In the genomic region with DNA sequence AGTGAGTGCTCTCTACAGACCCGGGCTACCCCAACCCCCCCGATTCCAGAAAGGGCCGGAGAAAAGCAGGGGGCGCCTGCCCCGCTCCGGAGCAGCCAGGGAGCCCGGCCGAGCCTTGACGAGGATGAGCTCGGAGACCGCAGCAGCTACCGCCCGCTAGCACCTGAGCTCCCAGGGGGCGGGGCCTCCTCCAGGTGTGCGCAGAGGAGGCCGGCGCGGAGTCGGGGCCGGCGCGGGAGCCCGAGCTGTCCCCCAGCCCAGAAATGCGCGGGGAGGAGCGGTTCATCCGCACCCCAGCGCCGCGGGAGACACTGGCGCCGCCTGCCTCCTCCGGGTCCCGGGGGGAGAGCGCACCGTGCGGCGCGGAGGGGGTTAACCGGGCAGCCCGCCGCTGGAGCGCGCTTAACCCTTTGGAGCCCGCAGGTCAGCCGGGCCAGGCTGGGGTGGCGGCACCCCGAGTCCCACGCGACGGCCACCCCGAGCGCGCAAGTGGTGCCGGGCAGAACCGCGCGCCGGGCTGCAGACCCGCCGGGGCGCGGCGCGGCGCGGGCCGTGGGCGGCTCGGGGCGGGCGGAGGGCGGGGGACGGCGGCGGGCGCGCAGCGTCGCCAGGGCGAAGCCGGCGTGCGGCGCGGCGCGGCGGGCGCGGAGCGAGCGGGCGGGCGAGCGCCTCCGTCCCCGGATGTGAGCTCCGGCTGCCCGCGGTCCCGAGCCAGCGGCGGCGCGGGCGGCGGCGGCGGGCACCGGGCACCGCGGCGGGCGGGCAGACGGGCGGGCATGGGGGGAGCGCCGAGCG, we compare ENCODE assay signal across 10 cellular contexts. TPM values are rescaled to one million over a fixed set of nuclear protein-coding genes. Genes with fewer than 3 reads are reported as not detected.
DNase-seq lines count a peak whose midpoint lies in the region; ATAC-seq and TF ChIP-seq lines count a peak whose summit lies in the region.
"Had no signal": no experiment of that assay in that cellular context is flagged by ENCODE, and none has a peak within 500 bp of the region (broad histone marks: within the 10 kb centered on the region; RNA-seq: fewer than 3 reads in every experiment).

A gene (plus strand): TSS at position 615 of the 795 bp plus-strand sequence. CDS start 556 bp downstream, outside the sequence.

- H4K12ac ChIP-seq in trophoblast cell (ENCODE audit: low read depth, low read length) = no peak within 1 kb of the TSS

- intact Hi-C loops in CD14-positive monocyte (cut with micrococcal nuclease) = no loop called here
- intact Hi-C loops in heart right ventricle (cut with DNase I) = no loop called here

- no peak within 1 kb of the TSS for H3K4ac ChIP-seq in trophoblast cell (ENCODE audit: low read depth, low read length)

- H4K91ac ChIP-seq in trophoblast cell (ENCODE audit: low read depth, low read length) = peak within 1 kb of the TSS; percentile 8

- H3K4me1 Mint-ChIP-seq in CD14-positive monocyte = peaks cover 13% of the 10 kb centered on the region
- no peaks in the 10 kb centered on the region for H3K4me1 Mint-ChIP-seq in activated T-cell treated with anti-CD3 and anti-CD28 coated beads, Interleukin-2, amount 50 U/mL, for 72 hours (ENCODE audit: low read depth)

- H3K27ac Mint-ChIP-seq in CD14-positive monocyte = no peak within 1 kb of the TSS
- H3K27ac Mint-ChIP-seq in activated T-cell treated with anti-CD3 and anti-CD28 coated beads, Interleukin-2, amount 50 U/mL, for 72 hours = no peak within 1 kb of the TSS

- H2BK12ac ChIP-seq in trophoblast cell (ENCODE audit: low read length) = no peak within 1 kb of the TSS

- no peak within 1 kb of the TSS for H2AK5ac ChIP-seq in trophoblast cell (ENCODE audit: low read length)

- H2AFZ ChIP-seq in trophoblast cell (ENCODE audit: insufficient read depth, low read length, poor library complexity) (peak within 1 kb of the TSS; percentile 23), Karpas-422 (ENCODE audit: low read length) (no peak within 1 kb of the TSS)

- no peak within 1 kb of the TSS for H3K27ac ChIP-seq in HEK293 (ENCODE audit: extremely low read depth, low read depth, low read length)
- no peak within 1 kb of the TSS for H3K27ac ChIP-seq in heart right ventricle
- no peak within 1 kb of the TSS for H3K27ac ChIP-seq in trophoblast cell (ENCODE audit: low read depth, low read length)
- no peak within 1 kb of the TSS for H3K27ac ChIP-seq in Karpas-422 (ENCODE audit: low read length)
- H3K27ac ChIP-seq: HL-60 had no signal

- no peak within 1 kb of the TSS for H3K23ac ChIP-seq in trophoblast cell (ENCODE audit: low read length)

- no peaks in the 10 kb centered on the region for H3K36me3 Mint-ChIP-seq in CD14-positive monocyte
- H3K36me3 Mint-ChIP-seq in activated T-cell treated with anti-CD3 and anti-CD28 coated beads, Interleukin-2, amount 50 U/mL, for 72 hours (ENCODE audit: insufficient read depth in 2 of 2) = no peaks in the 10 kb centered on the region

- DNase-seq in CD14-positive monocyte (ENCODE audit: low spot score) (no peak), heart right ventricle (no peak), trophoblast cell (peak; percentile 24 to 58), Karpas-422 (no peak), middle frontal gyrus (ENCODE audit: extremely low spot score, low spot score) (no peak), activated gamma-delta T cell treated with Interleukin-2 at 50 U/mL for 16 hours (no peak)
- DNase-seq in activated T-cell treated with anti-CD3 and anti-CD28 coated beads, Interleukin-2, amount 50 U/mL, for 72 hours = peak; percentile 33 to 44

- H3K27me3 Mint-ChIP-seq in CD14-positive monocyte (ENCODE audit: low read depth in 3 of 3) = peaks cover 80 to 94% (median 83%) of the 10 kb centered on the region in 3 donors
- H3K27me3 Mint-ChIP-seq in activated T-cell treated with anti-CD3 and anti-CD28 coated beads, Interleukin-2, amount 50 U/mL, for 72 hours (ENCODE audit: low read depth) = peaks cover 68% of the 10 kb centered on the region

- H3K4me3 Mint-ChIP-seq in CD14-positive monocyte = peak within 1 kb of the TSS; percentile 21 to 85
- H3K4me3 Mint-ChIP-seq in activated T-cell treated with anti-CD3 and anti-CD28 coated beads, Interleukin-2, amount 50 U/mL, for 72 hours = peak within 1 kb of the TSS; percentile 61 to 69

- no peak within 1 kb of the TSS for H3K14ac ChIP-seq in trophoblast cell (ENCODE audit: low read length)

- H2BK120ac ChIP-seq in trophoblast cell (ENCODE audit: insufficient read depth, low read length, poor library complexity) = no peak within 1 kb of the TSS

- H3K4me2 ChIP-seq in trophoblast cell (ENCODE audit: low read length) (peak within 1 kb of the TSS; percentile 95), Karpas-422 (ENCODE audit: low read depth, low read length, poor library complexity, severe bottlenecking) (no peak within 1 kb of the TSS)

- ATAC-seq in activated T-cell treated with anti-CD3 and anti-CD28 coated beads, Interleukin-2, amount 50 U/mL, for 72 hours (replicated peaks in 1 of 2) = peak; percentile 70 to 73
- ATAC-seq in heart right ventricle = peak in 2 of 8 donors; percentile 16 to 25

- H3K79me2 ChIP-seq in trophoblast cell (ENCODE audit: control insufficient read depth, insufficient read depth, low read length, poor library complexity) = no peaks in the 10 kb centered on the region
- no peaks in the 10 kb centered on the region for H3K79me2 ChIP-seq in Karpas-422 (ENCODE audit: low read length)

- no peak within 1 kb of the TSS for H4K8ac ChIP-seq in trophoblast cell (ENCODE audit: low read depth, low read length)

- peaks cover 0 to 11% (median 3%) of the 10 kb centered on the region in 7 donors for H3K9me3 Mint-ChIP-seq in CD14-positive monocyte
- H3K9me3 Mint-ChIP-seq in activated T-cell treated with anti-CD3 and anti-CD28 coated beads, Interleukin-2, amount 50 U/mL, for 72 hours = no peaks in the 10 kb centered on the region

- no peaks in the 10 kb centered on the region for H4K20me1 ChIP-seq in Karpas-422 (ENCODE audit: insufficient read depth, low read depth, low read length)

- H3K9ac ChIP-seq in trophoblast cell (ENCODE audit: low read length) = no peak within 1 kb of the TSS
- H3K9ac ChIP-seq in Karpas-422 (ENCODE audit: low read length) = no peak within 1 kb of the TSS

- peaks cover 0 to 80% (median 60%) of the 10 kb centered on the region in 7 donors for H3K27me3 ChIP-seq in heart right ventricle
- peaks cover 31% of the 10 kb centered on the region for H3K27me3 ChIP-seq in trophoblast cell (ENCODE audit: insufficient read depth, low read length)
- H3K27me3 ChIP-seq in Karpas-422 (ENCODE audit: low read length) = no peaks in the 10 kb centered on the region

- no peaks in the 10 kb centered on the region for H3K36me3 ChIP-seq in HEK293 (ENCODE audit: control insufficient read depth in 2 of 2, insufficient read depth in 1 of 2, low read length in 2 of 2)
- H3K36me3 ChIP-seq in heart right ventricle = no peaks in the 10 kb centered on the region
- no peaks in the 10 kb centered on the region for H3K36me3 ChIP-seq in trophoblast cell (ENCODE audit: control insufficient read depth in 1 of 2, insufficient read depth in 2 of 2, low read length in 2 of 2)
- H3K36me3 ChIP-seq in Karpas-422 (ENCODE audit: insufficient read depth, low read length) = no peaks in the 10 kb centered on the region

- TF ChIP-seq CTCF in CD14-positive monocyte (IDR thresholded peaks at IDR 0.05) (no peak), HEK293 (tag by site-specific recombination; IDR thresholded peaks at IDR 0.05) (0 out of 2 replicates have a peak, but pooled peaks have one; percentile 13), heart right ventricle (IDR thresholded peaks at IDR 0.05) (no peak)

- WGBS in heart right ventricle, 2 donors = 1 to 2% methylated on average over 51 to 120 of the region's 120 CpGs
- no CpG with 5 or more reads among the region's 120 CpGs for WGBS in trophoblast cell (ENCODE audit: extremely low coverage, insufficient coverage, insufficient read length)

- no peaks in the 10 kb centered on the region for H3K9me2 ChIP-seq in Karpas-422 (replicated peaks; ENCODE audit: insufficient read depth, low read length)

- POLR2A ChIA-PET in HEK293 (lab: Yijun Ruan, JAX) = no interaction called here

- H3K79me1 ChIP-seq in trophoblast cell (ENCODE audit: low read length) = no peaks in the 10 kb centered on the region

- H3K18ac ChIP-seq in trophoblast cell (ENCODE audit: low read length) = no peak within 1 kb of the TSS

- H3K9me3 ChIP-seq in HEK293 (ENCODE audit: control insufficient read depth, insufficient read depth, low read depth, low read length) = no peaks in the 10 kb centered on the region
- H3K9me3 ChIP-seq in heart right ventricle = no peaks in the 10 kb centered on the region
- no peaks in the 10 kb centered on the region for H3K9me3 ChIP-seq in trophoblast cell (ENCODE audit: insufficient read depth, low read depth, low read length)
- H3K9me3 ChIP-seq in Karpas-422 (ENCODE audit: low read length) = no peaks in the 10 kb centered on the region

- CTCF ChIA-PET in HEK293 (lab: Yijun Ruan, JAX) = interaction anchor here (0.7 kb wide), 1 partner anchor 24 kb away, joined by 5 read pairs; no protein-coding TSS in a partner anchor

- H2BK5ac ChIP-seq in trophoblast cell (ENCODE audit: low read depth, low read length, poor library complexity) = no peak within 1 kb of the TSS

- H3K4me3 ChIP-seq in HEK293 (ENCODE audit: low read depth, low read length) (peak within 1 kb of the TSS; percentile 49), heart right ventricle (peak within 1 kb of the TSS; percentile 15 to 52 (median 45)), trophoblast cell (ENCODE audit: low read depth, low read length) (peak within 1 kb of the TSS; percentile 79), Karpas-422 (ENCODE audit: low read length) (no peak within 1 kb of the TSS)

- no peaks in the 10 kb centered on the region for H3K4me1 ChIP-seq in HEK293 (ENCODE audit: control insufficient read depth, insufficient read depth, low read length)
- H3K4me1 ChIP-seq in heart right ventricle = peaks cover 5 to 25% (median 18%) of the 10 kb centered on the region in 9 donors
- H3K4me1 ChIP-seq in trophoblast cell (ENCODE audit: control insufficient read depth in 1 of 2, insufficient read depth in 2 of 2, low read length in 2 of 2) = peaks cover 11 to 23% of the 10 kb centered on the region in 2 experiments
- H3K4me1 ChIP-seq in Karpas-422 (ENCODE audit: low read length) = no peaks in the 10 kb centered on the region

TF ChIP-seq in HEK293, 187 proteins besides CTCF, POLR2A, EP300 and RAD21 (continues in another document):
- peak; percentile 37; the same call in 1 of the 2 replicates for TF ChIP-seq ZNF335 (tag by site-specific recombination; conservative IDR thresholded peaks at IDR 0.05)

RNA-seq across cellular contexts. Expression of the gene that starts here (rescaled TPM):
- under 1 TPM; 0.29 to 0.98 TPM for polyA plus RNA-seq in CD14-positive monocyte
- 1 to 10 TPM in 1 of 2 donors, under 1 TPM in 1; 0.82 to 1.9 TPM for total RNA-seq in activated T-cell treated with anti-CD3 and anti-CD28 coated beads, Interleukin-2, amount 50 U/mL, for 72 hours
- total RNA-seq in heart right ventricle = 1 to 10 TPM in 2 of 10 donors, under 1 TPM in 8; 0.19 to 1.9 (median 0.64) TPM
- polyA plus RNA-seq in heart right ventricle = under 1 TPM; 0.04 to 0.37 TPM
- 0.61 and 0.73 TPM in 2 replicates for polyA plus RNA-seq in trophoblast cell (2013)
- total RNA-seq in Karpas-422 (2014; rRNA removed; shearing (Covaris generic); ENCODE audit: low replicate concordance) = not detected in 2 replicates
- total RNA-seq: glomerular endothelial cell had no signal

Comparison
In these comparisons a context has a peak if more than half of its experiments do, and no peak if none do; other contexts are left out.
1. DNase-seq: peak in activated T-cell treated with anti-CD3 and anti-CD28 coated beads, Interleukin-2, amount 50 U/mL, for 72 hours (2 of 2) and trophoblast cell (2 of 2); none in CD14-positive monocyte (single experiment), heart right ventricle (0 of 2), Karpas-422 (single experiment), middle frontal gyrus (single experiment) and activated gamma-delta T cell treated with Interleukin-2 at 50 U/mL for 16 hours (single experiment).